Comparison of ENCODE assay signal across 17 cellular contexts in the genomic region with DNA sequence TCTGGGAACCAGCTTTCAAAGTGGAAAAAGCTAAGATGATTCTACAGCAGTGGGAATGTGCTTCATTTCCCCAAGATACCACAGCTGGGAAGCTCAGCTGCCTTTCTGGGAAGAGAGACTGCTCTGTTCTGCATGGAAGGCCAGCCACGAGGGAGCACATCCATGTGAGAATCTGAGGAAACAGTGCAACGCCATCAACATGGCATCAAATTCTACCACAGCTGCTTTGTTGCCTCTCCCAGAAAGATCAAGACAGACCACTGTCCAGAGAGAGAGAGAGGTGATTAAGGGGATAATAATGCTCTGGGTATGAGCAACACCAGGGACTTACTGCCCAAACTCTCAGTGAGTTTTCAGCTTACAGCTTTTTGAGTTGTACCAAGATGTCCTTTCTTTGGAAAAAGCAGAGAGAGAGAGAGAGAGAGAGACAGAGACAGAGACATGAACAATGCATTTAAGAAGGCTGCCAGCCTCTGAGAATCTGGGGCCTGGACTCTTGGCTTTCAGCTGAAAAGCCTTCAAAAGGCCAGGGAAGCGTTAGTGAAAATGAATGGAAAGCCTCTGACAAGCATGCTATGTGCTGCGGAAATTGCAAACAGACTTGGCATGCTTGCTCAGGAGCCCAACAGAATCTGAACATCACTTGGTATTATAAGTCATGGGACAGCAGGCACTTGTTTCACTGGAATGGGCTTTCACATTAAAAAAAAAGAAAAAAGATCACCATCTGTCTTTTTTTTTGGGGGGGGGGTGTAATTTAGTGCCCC.
A peak's percentile ranks its signal among the peaks of the same experiment; 100 is the strongest.
DNase-seq lines count a peak whose midpoint lies in the region; ATAC-seq, FAIRE-seq and TF ChIP-seq lines count a peak whose summit lies in the region.
"Had no signal": no experiment of that assay in that cellular context is flagged by ENCODE, and none has a peak within 500 bp of the region (broad histone marks: within the 10 kb centered on the region; RNA-seq: fewer than 3 reads in every experiment).

No MANE protein-coding gene starts in this region.

- no peak overlapping the region for H3K4me3 ChIP-seq in astrocyte of the spinal cord (ENCODE audit: low read depth, low read length)
- H3K4me3 ChIP-seq: psoas muscle had no signal

- peak; percentile 81 for FAIRE-seq in H54 (lab: Jason Lieb, UNC)
- FAIRE-seq: GM18507, TTC549 had no signal

- no peak for TF ChIP-seq CTCF in astrocyte of the spinal cord (IDR thresholded peaks at IDR 0.05; ENCODE audit: low read depth, low read length)

- ATAC-seq in HG02571 (IDR thresholded peaks at IDR 0.05; ENCODE audit: unreplicated experiment) (no peak), GM21737 (IDR thresholded peaks at IDR 0.05; ENCODE audit: unreplicated experiment) (no peak)
- ATAC-seq: activated CD8-positive, alpha-beta T cell treated with anti-CD3 and anti-CD28 coated beads for 36 hours; psoas muscle had no signal

- in situ Hi-C loops in astrocyte of the spinal cord (cut with HindIII; ENCODE audit: low sequenced_read_pairs) = no loop called here

- TF ChIP-seq POLR2A in H54 (IDR thresholded peaks at IDR 0.05; ENCODE audit: low read depth, low read length) = no peak

- DNase-seq in H54 (ENCODE audit: insufficient read length, low spot score) (peak; percentile 17), astrocyte of the spinal cord (ENCODE audit: low read depth, low spot score) (peak; percentile 74), kidney tubule cell (ENCODE audit: low spot score) (peak; percentile 74), NCI-H82 treated with DMSO at 0.1 percent for 48 hours (lab: John Stamatoyannopoulos, UW; ENCODE audit: unreplicated experiment) (no peak)
- no peak for DNase-seq in activated CD4-positive, alpha-beta T cell treated with anti-CD3 and anti-CD28 coated beads, Interleukin-2, amount 50 U/mL, for 4 hours
- DNase-seq: activated CD8-positive, alpha-beta T cell treated with anti-CD3 and anti-CD28 coated beads for 36 hours; effector CD8-positive, alpha-beta T cell; glutamatergic neuron; islet precursor cell; NCI-H1105; NCI-H2171; psoas muscle; SHP77 treated with DMSO at 0.1 percent for 48 hours had no signal

Comparison
In these comparisons a context has a peak if more than half of its experiments do, and no peak if none do; other contexts are left out.
1. DNase-seq: peak in H54 (single experiment), astrocyte of the spinal cord (single experiment) and kidney tubule cell (single experiment); none in NCI-H82 treated with DMSO at 0.1 percent for 48 hours (single experiment) and activated CD4-positive, alpha-beta T cell treated with anti-CD3 and anti-CD28 coated beads, Interleukin-2, amount 50 U/mL, for 4 hours (0 of 2).